In genomic region chr13:22252281-22252830, GRCh38 we compare ENCODE assay signal across 20 cellular contexts.
A peak's percentile ranks its signal among the peaks of the same experiment; 100 is the strongest.
DNase-seq lines count a peak whose midpoint lies in the region; ATAC-seq and TF ChIP-seq lines count a peak whose summit lies in the region.
"Had no signal": no experiment of that assay in that cellular context is flagged by ENCODE, and none has a peak within 500 bp of the region (broad histone marks: within the 10 kb centered on the region; RNA-seq: fewer than 3 reads in every experiment).

No MANE protein-coding gene starts in this region.

- H2BK5ac ChIP-seq in IMR-90 (ENCODE audit: low read depth, low read length, poor library complexity, severe bottlenecking) (no peak overlapping the region), neuronal stem cell (ENCODE audit: low read length) (peak overlapping the region; percentile 3)

- no peak overlapping the region for H4K8ac ChIP-seq in IMR-90 (ENCODE audit: low read depth in 2 of 2, low read length in 2 of 2)
- H4K8ac ChIP-seq in neuronal stem cell (ENCODE audit: low read depth, low read length), result no peak overlapping the region

- H2AK5ac ChIP-seq in IMR-90 (ENCODE audit: low read depth, low read length) (no peak overlapping the region), neuronal stem cell (ENCODE audit: low read depth, low read length) (peak overlapping the region; percentile 68)

- H4K5ac ChIP-seq in IMR-90 (ENCODE audit: low read depth, low read length), result no peak overlapping the region

- H3K9me3 Mint-ChIP-seq in activated naive CD4-positive, alpha-beta T cell treated with anti-CD3 and anti-CD28 coated beads, Interleukin-2, amount 50 U/mL, for 24 hours, result no peaks in the 10 kb centered on the region
- no peaks in the 10 kb centered on the region for H3K9me3 Mint-ChIP-seq in neural progenitor cell
- H3K9me3 Mint-ChIP-seq: CD8-positive, alpha-beta T cell had no signal

- no peak for TF ChIP-seq POLR2A in IMR-90 (IDR thresholded peaks at IDR 0.05; ENCODE audit: low read depth, low read length)

- H3K4me3 ChIP-seq in IMR-90 (ENCODE audit: insufficient read depth, low read depth, low read length), result no peak overlapping the region
- no peak overlapping the region for H3K4me3 ChIP-seq in neuronal stem cell (ENCODE audit: low read length in 2 of 2)
- no peak overlapping the region for H3K4me3 ChIP-seq in neural progenitor cell
- H3K4me3 ChIP-seq: BLaER1, HAP-1 had no signal

- H3K4me1 ChIP-seq in IMR-90 (ENCODE audit: control insufficient read depth, insufficient read depth, low read length) (no peaks in the 10 kb centered on the region), neuronal stem cell (ENCODE audit: control insufficient read depth in 2 of 2, insufficient read depth in 1 of 2, low read depth in 1 of 2, low read length in 2 of 2) (no peaks in the 10 kb centered on the region), neural progenitor cell (no peaks in the 10 kb centered on the region)
- H3K4me1 ChIP-seq: BLaER1, Caco-2, HAP-1 had no signal

- H2BK120ac ChIP-seq in IMR-90 (ENCODE audit: low read depth, low read length) (no peak overlapping the region), neuronal stem cell (ENCODE audit: low read depth, low read length) (no peak overlapping the region)

- POLR2A ChIA-PET in IMR-90 (lab: Charles Lee; ENCODE audit: unreplicated experiment), result no interaction called here

- H2AFZ ChIP-seq in IMR-90 (replicated peaks; ENCODE audit: low read length, poor library complexity), result peak overlapping the region; percentile 3
- H2AFZ ChIP-seq in neuronal stem cell (ENCODE audit: low read length), result no peak overlapping the region
- H2AFZ ChIP-seq in neural progenitor cell (replicated peaks), result no peak overlapping the region

- TF ChIP-seq CTCF in IMR-90 (conservative IDR thresholded peaks at IDR 0.05; ENCODE audit: low read depth, low read length) (no peak), neural progenitor cell (IDR thresholded peaks at IDR 0.05) (no peak)

- no peaks in the 10 kb centered on the region for H3K36me3 ChIP-seq in IMR-90 (ENCODE audit: control insufficient read depth, insufficient read depth, low read length)
- H3K36me3 ChIP-seq in neuronal stem cell (replicated peaks in 1 of 2; ENCODE audit: control insufficient read depth in 2 of 2, insufficient read depth in 2 of 2, low read length in 2 of 2), result no peaks in the 10 kb centered on the region
- H3K36me3 ChIP-seq in neural progenitor cell, result no peaks in the 10 kb centered on the region
- H3K36me3 ChIP-seq: BLaER1, HAP-1 had no signal

- H2BK12ac ChIP-seq in neuronal stem cell (ENCODE audit: low read length), result no peak overlapping the region

- intact Hi-C loops in IMR-90 (cut with micrococcal nuclease), result no loop called here

- no peak for DNase-seq in activated naive CD4-positive, alpha-beta T cell treated with Interleukin-2 at 50 U/mL for 16 hours
- no peak for DNase-seq in IMR-90
- DNase-seq in neuronal stem cell (ENCODE audit: low spot score), result no peak
- no peak for DNase-seq in NCI-H2029 treated with DMSO at 0.1 percent for 48 hours (lab: John Stamatoyannopoulos, UW)
- no peak for DNase-seq in neural progenitor cell (ENCODE audit: low spot score)
- no peak for DNase-seq in NCI-H2081 (lab: John Stamatoyannopoulos, UW)
- DNase-seq: Caco-2; CD4-positive, CD25-positive, alpha-beta regulatory T cell; CD8-positive, alpha-beta T cell; DMS 273 treated with DMSO at 0.1 percent for 48 hours; DMS79; GOT3; HFFc6 had no signal

- H3K9me1 ChIP-seq in IMR-90 (ENCODE audit: insufficient read depth, low read length), result no peaks in the 10 kb centered on the region

- H3K9ac ChIP-seq in IMR-90 (ENCODE audit: low read depth, low read length) (no peak overlapping the region), neuronal stem cell (ENCODE audit: low read depth, low read length, poor library complexity) (no peak overlapping the region), neural progenitor cell (no peak overlapping the region)
- H3K9ac ChIP-seq: BLaER1 had no signal

- no peaks in the 10 kb centered on the region for H3K27me3 Mint-ChIP-seq in activated naive CD4-positive, alpha-beta T cell treated with anti-CD3 and anti-CD28 coated beads, Interleukin-2, amount 50 U/mL, for 24 hours
- no peaks in the 10 kb centered on the region for H3K27me3 Mint-ChIP-seq in neural progenitor cell (ENCODE audit: insufficient read depth, low read depth)
- H3K27me3 Mint-ChIP-seq: B cell; CD4-positive, CD25-positive, alpha-beta regulatory T cell had no signal

- H2BK15ac ChIP-seq in IMR-90 (ENCODE audit: low read depth, low read length) (no peak overlapping the region), neuronal stem cell (ENCODE audit: low read length) (no peak overlapping the region)

- H3K4ac ChIP-seq in IMR-90 (ENCODE audit: low read depth, low read length) (no peak overlapping the region), neuronal stem cell (ENCODE audit: low read length) (no peak overlapping the region)

- H3K27ac ChIP-seq in IMR-90 (ENCODE audit: insufficient read depth, low read length) (no peak overlapping the region), neuronal stem cell (replicated peaks; ENCODE audit: low read length) (no peak overlapping the region), neural progenitor cell (no peak overlapping the region)
- H3K27ac ChIP-seq: 22Rv1, BLaER1, C4-2B had no signal

- WGBS in IMR-90 (ENCODE audit: extremely low coverage in 2 of 2, insufficient read length in 1 of 2), 2 experiments, result 89% methylated on average over 7 of the region's 11 CpGs; no CpG with 5 or more reads in 1 of the 2 experiments
- no CpG with 5 or more reads among the region's 11 CpGs for WGBS in neuronal stem cell (ENCODE audit: extremely low coverage in 2 of 2, insufficient read length in 2 of 2, insufficient replicate concordance in 1 of 2), 2 donors

- H4K20me1 ChIP-seq in IMR-90 (ENCODE audit: insufficient read depth, low read length) (no peaks in the 10 kb centered on the region), neural progenitor cell (ENCODE audit: low read depth) (no peaks in the 10 kb centered on the region)
- H4K20me1 ChIP-seq: BLaER1 had no signal

- no peak overlapping the region for H2AK9ac ChIP-seq in IMR-90 (replicated peaks; ENCODE audit: low read depth, low read length, poor library complexity)

- dilution Hi-C loops in IMR-90 (cut with HindIII; ENCODE audit: low sequenced_read_pairs, unreplicated experiment), result no loop called here

- H3K56ac ChIP-seq in IMR-90 (ENCODE audit: extremely low read depth, insufficient read depth, low read length), result no peak overlapping the region

- H3K4me2 ChIP-seq in IMR-90 (ENCODE audit: low read depth, low read length), result no peak overlapping the region
- H3K4me2 ChIP-seq in neuronal stem cell (ENCODE audit: insufficient read depth, low read length, poor library complexity, severe bottlenecking), result no peak overlapping the region
- no peak overlapping the region for H3K4me2 ChIP-seq in neural progenitor cell
- H3K4me2 ChIP-seq: BLaER1 had no signal

- no peak for TF ChIP-seq RAD21 in IMR-90 (IDR thresholded peaks at IDR 0.05; ENCODE audit: low read length)

- H3K79me1 ChIP-seq in IMR-90 (ENCODE audit: low read depth in 1 of 2, low read length in 2 of 2), result no peaks in the 10 kb centered on the region
- no peaks in the 10 kb centered on the region for H3K79me1 ChIP-seq in neuronal stem cell (ENCODE audit: low read depth, low read length)

- ATAC-seq in IMR-90 (ENCODE audit: low read depth) (no peak), HG03097 (IDR thresholded peaks at IDR 0.05; ENCODE audit: low FRiP score, unreplicated experiment) (no peak)
- ATAC-seq: CD8-positive, alpha-beta T cell had no signal

- H3K27ac Mint-ChIP-seq in activated naive CD4-positive, alpha-beta T cell treated with anti-CD3 and anti-CD28 coated beads, Interleukin-2, amount 50 U/mL, for 24 hours, result peak overlapping the region; percentile 35
- no peak overlapping the region for H3K27ac Mint-ChIP-seq in neural progenitor cell
- H3K27ac Mint-ChIP-seq: B cell; CD4-positive, CD25-positive, alpha-beta regulatory T cell; CD8-positive, alpha-beta T cell; HFFc6 had no signal

- H3K18ac ChIP-seq in IMR-90 (ENCODE audit: low read depth, low read length) (no peak overlapping the region), neuronal stem cell (ENCODE audit: low read length) (peak overlapping the region; percentile 53)

- no peaks in the 10 kb centered on the region for H3K36me3 Mint-ChIP-seq in activated naive CD4-positive, alpha-beta T cell treated with anti-CD3 and anti-CD28 coated beads, Interleukin-2, amount 50 U/mL, for 24 hours
- H3K36me3 Mint-ChIP-seq in neural progenitor cell, result no peaks in the 10 kb centered on the region
- H3K36me3 Mint-ChIP-seq: CD4-positive, CD25-positive, alpha-beta regulatory T cell; CD8-positive, alpha-beta T cell had no signal

- H4K91ac ChIP-seq in IMR-90 (ENCODE audit: insufficient read depth, low read depth, low read length), result no peak overlapping the region
- no peak overlapping the region for H4K91ac ChIP-seq in neuronal stem cell (ENCODE audit: low read depth, low read length, poor library complexity)

- no TSS peak for BruUV-seq in IMR-90 (replicated peaks; lab: Mats Ljungman, UMichigan)

- H3K79me2 ChIP-seq in neural progenitor cell (ENCODE audit: low read depth), result no peaks in the 10 kb centered on the region

- no peaks in the 10 kb centered on the region for H3F3A ChIP-seq in neural progenitor cell (ENCODE audit: low read depth)

- CTCF ChIA-PET in IMR-90 (lab: Yijun Ruan, JAX), result interaction anchor here (1.6 kb wide), 1 partner anchor 613 kb away, joined by 3 read pairs; no protein-coding TSS in a partner anchor

- H3K9me3 ChIP-seq in IMR-90 (ENCODE audit: control insufficient read depth, insufficient read depth, low read length) (no peaks in the 10 kb centered on the region), neuronal stem cell (replicated peaks in 1 of 2; ENCODE audit: control insufficient read depth in 2 of 2, insufficient read depth in 1 of 2, low read depth in 1 of 2, low read length in 2 of 2) (peaks cover 0 to 1% of the 10 kb centered on the region in 2 donors), neural progenitor cell (ENCODE audit: low read depth) (no peaks in the 10 kb centered on the region)
- H3K9me3 ChIP-seq: Caco-2 had no signal

- no peak overlapping the region for H3K4me3 Mint-ChIP-seq in activated naive CD4-positive, alpha-beta T cell treated with anti-CD3 and anti-CD28 coated beads, Interleukin-2, amount 50 U/mL, for 24 hours
- H3K4me3 Mint-ChIP-seq in neural progenitor cell, result no peak overlapping the region
- H3K4me3 Mint-ChIP-seq: B cell; CD4-positive, CD25-positive, alpha-beta regulatory T cell; CD8-positive, alpha-beta T cell; HFFc6 had no signal

- no peaks in the 10 kb centered on the region for H3K4me1 Mint-ChIP-seq in activated naive CD4-positive, alpha-beta T cell treated with anti-CD3 and anti-CD28 coated beads, Interleukin-2, amount 50 U/mL, for 24 hours
- H3K4me1 Mint-ChIP-seq in neural progenitor cell, result no peaks in the 10 kb centered on the region
- H3K4me1 Mint-ChIP-seq: B cell; CD4-positive, CD25-positive, alpha-beta regulatory T cell had no signal

- H3K27me3 ChIP-seq in IMR-90 (ENCODE audit: control insufficient read depth, insufficient read depth, low read length) (peaks cover 4% of the 10 kb centered on the region), neuronal stem cell (ENCODE audit: control insufficient read depth in 3 of 3, insufficient read depth in 3 of 3, low read depth in 1 of 3, low read length in 3 of 3) (no peaks in the 10 kb centered on the region), neural progenitor cell (no peaks in the 10 kb centered on the region)
- H3K27me3 ChIP-seq: BLaER1 had no signal

- in situ Hi-C loops in IMR-90 (cut with MboI; ENCODE audit: low sequenced_read_pairs), result no loop called here

- H3K14ac ChIP-seq in IMR-90 (replicated peaks; ENCODE audit: low read depth, low read length) (no peak overlapping the region), neuronal stem cell (ENCODE audit: low read length) (no peak overlapping the region)

- H2BK20ac ChIP-seq in IMR-90 (ENCODE audit: low read depth, low read length), result no peak overlapping the region

- H3K23ac ChIP-seq in IMR-90 (ENCODE audit: low read depth, low read length) (no peak overlapping the region), neuronal stem cell (ENCODE audit: low read depth, low read length, poor library complexity) (no peak overlapping the region)
